ENCODE assay signal across 12 cellular contexts in the genomic region with DNA sequence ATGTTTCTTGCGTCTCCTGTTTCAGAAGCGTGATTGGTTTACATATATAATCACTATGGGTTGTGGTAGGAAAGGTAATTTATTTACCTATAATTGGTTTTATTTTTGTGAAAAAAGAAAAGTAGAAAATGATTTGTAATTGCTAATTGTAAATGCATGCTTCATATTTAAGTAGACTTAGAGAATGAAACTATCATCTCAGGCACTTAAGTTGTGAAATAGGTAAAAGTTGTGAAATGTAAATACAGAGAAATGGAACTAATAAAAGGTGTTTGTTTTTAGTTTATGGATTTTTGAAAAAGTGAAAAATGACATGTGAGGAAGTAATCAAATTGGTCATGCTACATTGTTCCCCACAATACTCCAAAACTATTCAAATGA.
DNase-seq lines count a peak whose midpoint lies in the region; ATAC-seq, FAIRE-seq and TF ChIP-seq lines count a peak whose summit lies in the region.
"Had no signal": no experiment of that assay in that cellular context is flagged by ENCODE, and none has a peak within 500 bp of the region (broad histone marks: within the 10 kb centered on the region; RNA-seq: fewer than 3 reads in every experiment).

No MANE protein-coding gene starts in this region.

- peaks cover 36% of the 10 kb centered on the region for H3K4me1 ChIP-seq in Panc1 (ENCODE audit: control insufficient read depth, insufficient read depth, low read length)

- CTCF ChIA-PET in Panc1 (lab: Charles Lee) = no interaction called here

- peak; percentile 5 for FAIRE-seq in islet of Langerhans (lab: Jason Lieb, UNC)

- H3K27me3 Mint-ChIP-seq in activated naive CD8-positive, alpha-beta T cell = no peaks in the 10 kb centered on the region
- no peaks in the 10 kb centered on the region for H3K27me3 Mint-ChIP-seq in activated naive CD8-positive, alpha-beta T cell treated with anti-CD3 and anti-CD28 coated beads for 36 hours
- no peaks in the 10 kb centered on the region for H3K27me3 Mint-ChIP-seq in type B pancreatic cell

- TSS peak; percentile 50 for BruUV-seq in Panc1 (replicated peaks; lab: Mats Ljungman, UMichigan)

- H3K4me3 Mint-ChIP-seq in activated naive CD8-positive, alpha-beta T cell = no peak overlapping the region
- no peak overlapping the region for H3K4me3 Mint-ChIP-seq in activated naive CD8-positive, alpha-beta T cell treated with anti-CD3 and anti-CD28 coated beads for 36 hours
- H3K4me3 Mint-ChIP-seq in type B pancreatic cell = no peak overlapping the region

- no peak for TF ChIP-seq CTCF in Panc1 (IDR thresholded peaks at IDR 0.05)
- TF ChIP-seq CTCF in type B pancreatic cell (conservative IDR thresholded peaks at IDR 0.05) = no peak

- peak overlapping the region; percentile 22 for H3K27ac Mint-ChIP-seq in activated naive CD8-positive, alpha-beta T cell
- H3K27ac Mint-ChIP-seq in activated naive CD8-positive, alpha-beta T cell treated with anti-CD3 and anti-CD28 coated beads for 36 hours = no peak overlapping the region
- H3K27ac Mint-ChIP-seq in type B pancreatic cell = peak overlapping the region; percentile 66

- peak overlapping the region; percentile 99 for H3K27ac ChIP-seq in Panc1 (ENCODE audit: low read length)
- H3K27ac ChIP-seq: thoracic aorta had no signal

- intact Hi-C loops in Panc1 (cut with micrococcal nuclease; ENCODE audit: unreplicated experiment) = no loop called here

- no peak for ATAC-seq in Panc1
- no peak for ATAC-seq in GM19397 (IDR thresholded peaks at IDR 0.05; ENCODE audit: unreplicated experiment)
- no peak for ATAC-seq in HG03045 (IDR thresholded peaks at IDR 0.05; ENCODE audit: unreplicated experiment)
- ATAC-seq: activated CD4-positive, CD25-positive, alpha-beta regulatory T cell treated with anti-CD3 and anti-CD28 coated beads, Interleukin-2, amount 50 U/mL, for 24 hours had no signal

- in situ Hi-C loops in Panc1 (cut with HindIII; ENCODE audit: low pct_unique_long_range_greater_than_20kb, low sequenced_read_pairs) = no loop called here

- no peaks in the 10 kb centered on the region for H3K9me3 Mint-ChIP-seq in activated naive CD8-positive, alpha-beta T cell (ENCODE audit: low read depth)
- no peaks in the 10 kb centered on the region for H3K9me3 Mint-ChIP-seq in activated naive CD8-positive, alpha-beta T cell treated with anti-CD3 and anti-CD28 coated beads for 36 hours
- no peaks in the 10 kb centered on the region for H3K9me3 Mint-ChIP-seq in type B pancreatic cell

- no peaks in the 10 kb centered on the region for H3K36me3 ChIP-seq in Panc1 (ENCODE audit: control insufficient read depth, insufficient read depth, low read length)
- H3K36me3 ChIP-seq: thoracic aorta had no signal

- POLR2A ChIA-PET in Panc1 (lab: Charles Lee) = interaction anchor here (0.7 kb wide), 1 partner anchor 28 kb away, joined by 3 read pairs; no protein-coding TSS in a partner anchor

- H3K36me3 Mint-ChIP-seq in activated naive CD8-positive, alpha-beta T cell = peaks cover 4% of the 10 kb centered on the region
- H3K36me3 Mint-ChIP-seq in activated naive CD8-positive, alpha-beta T cell treated with anti-CD3 and anti-CD28 coated beads for 36 hours = peaks cover 7% of the 10 kb centered on the region
- no peaks in the 10 kb centered on the region for H3K36me3 Mint-ChIP-seq in type B pancreatic cell

- no peaks in the 10 kb centered on the region for H3K9me3 ChIP-seq in Panc1 (ENCODE audit: control insufficient read depth, insufficient read depth, low read depth, low read length)
- H3K9me3 ChIP-seq: thoracic aorta had no signal

- peaks cover 9% of the 10 kb centered on the region for H3K4me1 Mint-ChIP-seq in activated naive CD8-positive, alpha-beta T cell (ENCODE audit: low read depth)
- H3K4me1 Mint-ChIP-seq in activated naive CD8-positive, alpha-beta T cell treated with anti-CD3 and anti-CD28 coated beads for 36 hours = peaks cover 19% of the 10 kb centered on the region
- H3K4me1 Mint-ChIP-seq in type B pancreatic cell (ENCODE audit: unreplicated experiment) = no peaks in the 10 kb centered on the region

- H3K4me3 ChIP-seq in Panc1 (ENCODE audit: low read depth in 2 of 2, low read length in 2 of 2) = no peak overlapping the region
- H3K4me3 ChIP-seq: lung had no signal

- H3K27me3 ChIP-seq in Panc1 (ENCODE audit: control insufficient read depth, insufficient read depth, low read length) = no peaks in the 10 kb centered on the region

- DNase-seq in activated naive CD8-positive, alpha-beta T cell treated with anti-CD3 and anti-CD28 coated beads for 36 hours = no peak
- DNase-seq in Panc1 (ENCODE audit: low read depth, low spot score) (no peak), type B pancreatic cell (ENCODE audit: extremely low spot score, unreplicated experiment) (no peak)
- no peak for DNase-seq in stimulated activated CD4-positive, alpha-beta T cell treated with anti-CD3 and anti-CD28 coated beads, Interleukin-1b, Interleukin-23, amount 100 ng/mL, for 48 hours
- DNase-seq: SW 1271 had no signal
